2 cellular contexts compared by ENCODE assay signal in genomic region chr2:15562354-15563031, GRCh38.
TF ChIP-seq lines count a peak whose summit lies in the region.

No MANE protein-coding gene starts in this region.

TF ChIP-seq in A549, 52 proteins besides CTCF, POLR2A, EP300 and RAD21:
- no peak for TF ChIP-seq EHMT2 (IDR thresholded peaks at IDR 0.05; ENCODE audit: low read depth)
- TF ChIP-seq BHLHE40 (IDR thresholded peaks at IDR 0.05; ENCODE audit: low read depth, low read length) = no peak
- no peak for TF ChIP-seq USF2 (IDR thresholded peaks at IDR 0.05)
- TF ChIP-seq MAX (IDR thresholded peaks at IDR 0.05) = no peak
- TF ChIP-seq FOSB (CRISPR knock-in tag; IDR thresholded peaks at IDR 0.05) = no peak

TF ChIP-seq in IMR-90, 13 proteins besides CTCF, POLR2A, EP300 and RAD21:
- TF ChIP-seq CEBPB (IDR thresholded peaks at IDR 0.05; ENCODE audit: low read depth, low read length) (no peak), MXI1 (IDR thresholded peaks at IDR 0.05; ENCODE audit: borderline replicate concordance, low read depth, low read length) (no peak), RCOR1 (IDR thresholded peaks at IDR 0.05; ENCODE audit: insufficient replicate concordance, low read length) (no peak), CHD1 (IDR thresholded peaks at IDR 0.05; ENCODE audit: low read depth, low read length) (no peak), ELK1 (IDR thresholded peaks at IDR 0.05; ENCODE audit: borderline replicate concordance, low read depth, low read length) (no peak), MAFK (IDR thresholded peaks at IDR 0.05; ENCODE audit: low read depth, low read length) (no peak), BHLHE40 (IDR thresholded peaks at IDR 0.05; ENCODE audit: low read depth, low read length) (no peak), RFX5 (IDR thresholded peaks at IDR 0.05; ENCODE audit: low read depth, low read length) (no peak), NFE2L2 (IDR thresholded peaks at IDR 0.05; ENCODE audit: low read depth, low read length) (no peak), MAZ (IDR thresholded peaks at IDR 0.05; ENCODE audit: borderline replicate concordance, low read depth, low read length) (no peak), SMC3 (IDR thresholded peaks at IDR 0.05; ENCODE audit: low read depth, low read length) (no peak), USF2 (IDR thresholded peaks at IDR 0.05; ENCODE audit: low read depth, low read length) (no peak), FOS (IDR thresholded peaks at IDR 0.05; ENCODE audit: low read depth, low read length) (no peak)
